Comparison of ENCODE assay signal across 22 cellular contexts in genomic region chr13:113592571-113592970, GRCh38. TPM values are rescaled to one million over a fixed set of nuclear protein-coding genes. Genes with fewer than 3 reads are reported as not detected.
DNase-seq lines count a peak whose midpoint lies in the region; ATAC-seq, FAIRE-seq and TF ChIP-seq lines count a peak whose summit lies in the region.
"Had no signal": no experiment of that assay in that cellular context is flagged by ENCODE, and none has a peak within 500 bp of the region (broad histone marks: within the 10 kb centered on the region; RNA-seq: fewer than 3 reads in every experiment).

No MANE protein-coding gene starts in this region.

- H3K4me1 ChIP-seq in right cardiac atrium (ENCODE audit: control insufficient read depth, insufficient read depth, low read length), result no peaks in the 10 kb centered on the region
- H3K4me1 ChIP-seq in K562 (replicated peaks in 1 of 2; ENCODE audit: control insufficient read depth in 2 of 2, insufficient read depth in 2 of 2, low read length in 2 of 2), result peaks cover 0 to 9% of the 10 kb centered on the region in 2 experiments; a peak in 3 of 5 replicates

- no peak for TF ChIP-seq EP300 in K562 (IDR thresholded peaks at IDR 0.05; ENCODE audit: low read length)

- H3K9ac ChIP-seq in K562 (ENCODE audit: insufficient read depth in 1 of 2, low read depth in 2 of 2, low read length in 2 of 2), result no peak overlapping the region

- in situ Hi-C loops in K562 (cut with MboI), result no loop called here

- no peak for FAIRE-seq in K562 (lab: Jason Lieb, UNC)
- FAIRE-seq: G401.6, islet of Langerhans had no signal

- ATAC-seq in right cardiac atrium, result no peak
- no peak for ATAC-seq in K562
- ATAC-seq in GM18505 (IDR thresholded peaks at IDR 0.05; ENCODE audit: unreplicated experiment), result no peak
- ATAC-seq: activated naive CD8-positive, alpha-beta T cell treated with anti-CD3 and anti-CD28 coated beads, Interleukin-2, amount 50 U/mL, for 24 hours; heart right ventricle had no signal

- no peak overlapping the region for H3K4me3 ChIP-seq in right cardiac atrium (ENCODE audit: low read length)
- no peak overlapping the region for H3K4me3 ChIP-seq in K562
- H3K4me3 ChIP-seq: heart right ventricle, lung had no signal

- TF ChIP-seq CTCF in K562 (IDR thresholded peaks at IDR 0.05 in 2 of 3, conservative IDR thresholded peaks at IDR 0.05 in 1 of 3; ENCODE audit: insufficient read depth in 2 of 3, low read depth in 1 of 3, low read length in 3 of 3), result no peak
- no peak for TF ChIP-seq CTCF in neural crest cell (conservative IDR thresholded peaks at IDR 0.05)

- peaks cover 16% of the 10 kb centered on the region for H3K4me1 Mint-ChIP-seq in neural crest cell
- H3K4me1 Mint-ChIP-seq: brain had no signal

- peaks cover 85% of the 10 kb centered on the region for H3K79me2 ChIP-seq in K562 (ENCODE audit: control insufficient read depth, insufficient read depth, low read length)

- H3K27me3 ChIP-seq in right cardiac atrium (ENCODE audit: control insufficient read depth, insufficient read depth) (no peaks in the 10 kb centered on the region), K562 (ENCODE audit: control insufficient read depth in 2 of 2, insufficient read depth in 2 of 2, low read length in 2 of 2) (no peaks in the 10 kb centered on the region)
- H3K27me3 ChIP-seq: heart right ventricle had no signal

- H2AFZ ChIP-seq in K562 (ENCODE audit: low read depth, low read length), result no peak overlapping the region

- no peak for TF ChIP-seq RAD21 in K562 (CRISPR knock-in tag; conservative IDR thresholded peaks at IDR 0.05 in 1 of 2, IDR thresholded peaks at IDR 0.05 in 1 of 2)

- peaks cover 4% of the 10 kb centered on the region for H3K9me3 Mint-ChIP-seq in neural crest cell
- H3K9me3 Mint-ChIP-seq: activated naive CD8-positive, alpha-beta T cell treated with anti-CD3 and anti-CD28 coated beads, Interleukin-2, amount 50 U/mL, for 24 hours had no signal

- H3K4me3 Mint-ChIP-seq in neural crest cell, result peak overlapping the region; percentile 80
- H3K4me3 Mint-ChIP-seq: activated naive CD8-positive, alpha-beta T cell treated with anti-CD3 and anti-CD28 coated beads, Interleukin-2, amount 50 U/mL, for 24 hours; brain had no signal

- H3K9me1 ChIP-seq in K562 (ENCODE audit: control insufficient read depth, insufficient read depth, low read length), result no peaks in the 10 kb centered on the region

- H3K36me3 Mint-ChIP-seq in neural crest cell (ENCODE audit: low read depth), result peaks cover 44% of the 10 kb centered on the region

- peak; percentile 47 for DNase-seq in cardiac septum (ENCODE audit: low spot score)
- no peak for DNase-seq in right cardiac atrium
- no peak for DNase-seq in K562 (ENCODE audit: extremely low read depth in 1 of 4, low spot score in 3 of 4)
- no peak for DNase-seq in neural crest cell (ENCODE audit: low read depth, low spot score)
- DNase-seq in NCI-H2029 treated with DMSO at 0.1 percent for 48 hours (lab: John Stamatoyannopoulos, UW), result no peak
- no peak for DNase-seq in activated T-cell treated with anti-CD3 and anti-CD28 coated beads for 4 hours
- DNase-seq: activated CD4-positive, alpha-beta T cell treated with anti-CD3 and anti-CD28 coated beads, Interleukin-2, amount 50 U/mL, for 1 hour; activated naive CD8-positive, alpha-beta T cell treated with anti-CD3 and anti-CD28 coated beads, Interleukin-2, amount 50 U/mL, for 24 hours; heart right ventricle; IMR-90; nucleus accumbens; OCI-M1; retina; SHP77 treated with DMSO at 0.1 percent for 48 hours; stimulated activated CD4-positive, alpha-beta T cell treated with anti-CD3 and anti-CD28 coated beads, Interleukin-12 subunit alpha, Interleukin-12 subunit beta, amount 100 ng/mL, for 4 hours; T-helper 1 cell had no signal

- H3K27me3 Mint-ChIP-seq in neural crest cell (ENCODE audit: low read depth), result no peaks in the 10 kb centered on the region
- H3K27me3 Mint-ChIP-seq: activated naive CD8-positive, alpha-beta T cell treated with anti-CD3 and anti-CD28 coated beads, Interleukin-2, amount 50 U/mL, for 24 hours; brain had no signal

- BruUV-seq in K562 (replicated peaks; lab: Mats Ljungman, UMichigan), result no TSS peak

- no peak overlapping the region for H3K4me2 ChIP-seq in K562 (ENCODE audit: insufficient read depth, low read length)

- no peak for TF ChIP-seq POLR2A in K562 (conservative IDR thresholded peaks at IDR 0.05)
- no peak for TF ChIP-seq POLR2A in GM18505 (IDR thresholded peaks at IDR 0.05; ENCODE audit: borderline replicate concordance, extremely low read depth, insufficient read depth, insufficient read length)

- H3K9me3 ChIP-seq in right cardiac atrium (ENCODE audit: control insufficient read depth, low read length) (no peaks in the 10 kb centered on the region), K562 (replicated peaks; ENCODE audit: control insufficient read depth, insufficient read depth, low read depth, low read length) (no peaks in the 10 kb centered on the region)
- H3K9me3 ChIP-seq: heart right ventricle had no signal

- H3K27ac Mint-ChIP-seq in neural crest cell (ENCODE audit: unreplicated experiment), result no peak overlapping the region
- H3K27ac Mint-ChIP-seq: activated naive CD8-positive, alpha-beta T cell treated with anti-CD3 and anti-CD28 coated beads, Interleukin-2, amount 50 U/mL, for 24 hours; brain had no signal

- POLR2A ChIA-PET in K562 (lab: Yijun Ruan, JAX), result no interaction called here

- CTCF ChIA-PET in K562 (lab: Yijun Ruan, JAX; ENCODE audit: low intra/inter-chr PET ratio), result no interaction called here

- WGBS in right cardiac atrium, result 99% methylated on average over 5 of the region's 5 CpGs
- WGBS in K562 (ENCODE audit: insufficient coverage, low coverage, missing lambda C conversion rate), result 96% methylated on average over 5 of the region's 5 CpGs

- intact Hi-C loops in cardiac septum (cut with DNase I), result no loop called here
- intact Hi-C loops in right cardiac atrium (cut with DNase I), result no loop called here
- intact Hi-C loops in K562 (cut with micrococcal nuclease), result no loop called here

- H3K36me3 ChIP-seq in K562 (ENCODE audit: control insufficient read depth, insufficient read depth, low read length), result peaks cover 73% of the 10 kb centered on the region; the same call in 2 of the 3 replicates

- H3K27ac ChIP-seq in right cardiac atrium (ENCODE audit: low read length), result no peak overlapping the region
- H3K27ac ChIP-seq in K562 (ENCODE audit: extremely low read depth, low read depth, low read length), result no peak overlapping the region
- H3K27ac ChIP-seq: heart right ventricle, VCaP had no signal

- 0 out of 2 replicates have a peak, but pooled peaks cover 3% of the 10 kb centered on the region for H4K20me1 ChIP-seq in K562 (replicated peaks; ENCODE audit: control insufficient read depth, insufficient read depth, low read length)

TF ChIP-seq in K562, 482 proteins besides CTCF, POLR2A, EP300 and RAD21:
- no peak for TF ChIP-seq SLC30A9 (CRISPR knock-in tag; IDR thresholded peaks at IDR 0.05)
- TF ChIP-seq POLR2G (IDR thresholded peaks at IDR 0.05; ENCODE audit: low read depth, low read length), result 0 out of 2 replicates have a peak, but pooled peaks have one; percentile 22
- TF ChIP-seq BDP1 (IDR thresholded peaks at IDR 0.05; ENCODE audit: insufficient read depth, insufficient read length), result no peak
- TF ChIP-seq ZNF282 (CRISPR knock-in tag; IDR thresholded peaks at IDR 0.05), result no peak

RNA-seq across cellular contexts. Expression of gene TFDP1, which starts 8.0 kb away (rescaled TPM):
- total RNA-seq in cardiac septum (38.8 TPM), right cardiac atrium (10 to 100 TPM; 48.1 to 54.2 (median 51.1) TPM), K562 (2014; rRNA removed) (55.2 and 71.3 TPM in 2 replicates), K562 (2014; rRNA removed; fragmentation: Illumina TruSeq; extraction: Trizol) (68.1 and 69.1 TPM in 2 replicates), K562 (2015; rRNA removed; fragmentation: Illumina TruSeq; extraction: Trizol) (61.3 and 64.1 TPM in 2 replicates), K562 (2021) (115 and 120 TPM in 2 replicates), neural crest cell (105 and 108 TPM in 2 replicates)
- polyA plus RNA-seq in right cardiac atrium (37.1 TPM), K562 (2011; rRNA removed) (70.6 and 98.1 TPM in 2 replicates), K562 (2014; fragmentation: Illumina TruSeq; extraction: Trizol) (129 and 145 TPM in 2 replicates), K562 (2014; fragmentation: Nextera tagmentation; extraction: Ambion mirVana) (10 to 100 TPM; 33.8 to 41.7 TPM), K562 (2014; rRNA removed) (102 and 134 TPM in 2 replicates)
- total RNA-seq in K562 (2011; cell fraction: chromatin; rRNA removed; ENCODE audit: low replicate concordance), result 47.7 and 68.4 TPM in 2 replicates
- 25.8 and 28.5 TPM in 2 replicates for total RNA-seq in K562 (2011; cell fraction: nucleolus; rRNA removed)
- total RNA-seq in K562 (2011; cell fraction: nucleoplasm; rRNA removed), result 37.4 and 47.0 TPM in 2 replicates
- 52.3 and 59.1 TPM in 2 replicates for polyA plus RNA-seq in K562 (2011; cell fraction: cytosol; rRNA removed)
- 65.1 and 75.2 TPM in 2 replicates for polyA plus RNA-seq in K562 (2011; cell fraction: nucleus; rRNA removed)
- 73.1 and 90.3 TPM in 2 replicates for polyA plus RNA-seq in K562 (2012)
- 61.3 and 72.6 TPM in 2 replicates for polyA minus RNA-seq in K562 (2011; rRNA and poly(A)+ RNA removed)
- polyA minus RNA-seq in K562 (2011; cell fraction: cytosol; rRNA and poly(A)+ RNA removed), result 46.6 and 48.6 TPM in 2 replicates
- 20.1 and 23.3 TPM in 2 replicates for polyA minus RNA-seq in K562 (2011; cell fraction: nucleus; rRNA and poly(A)+ RNA removed)
